Comparison of ENCODE assay signal across 8 cellular contexts in the genomic region with DNA sequence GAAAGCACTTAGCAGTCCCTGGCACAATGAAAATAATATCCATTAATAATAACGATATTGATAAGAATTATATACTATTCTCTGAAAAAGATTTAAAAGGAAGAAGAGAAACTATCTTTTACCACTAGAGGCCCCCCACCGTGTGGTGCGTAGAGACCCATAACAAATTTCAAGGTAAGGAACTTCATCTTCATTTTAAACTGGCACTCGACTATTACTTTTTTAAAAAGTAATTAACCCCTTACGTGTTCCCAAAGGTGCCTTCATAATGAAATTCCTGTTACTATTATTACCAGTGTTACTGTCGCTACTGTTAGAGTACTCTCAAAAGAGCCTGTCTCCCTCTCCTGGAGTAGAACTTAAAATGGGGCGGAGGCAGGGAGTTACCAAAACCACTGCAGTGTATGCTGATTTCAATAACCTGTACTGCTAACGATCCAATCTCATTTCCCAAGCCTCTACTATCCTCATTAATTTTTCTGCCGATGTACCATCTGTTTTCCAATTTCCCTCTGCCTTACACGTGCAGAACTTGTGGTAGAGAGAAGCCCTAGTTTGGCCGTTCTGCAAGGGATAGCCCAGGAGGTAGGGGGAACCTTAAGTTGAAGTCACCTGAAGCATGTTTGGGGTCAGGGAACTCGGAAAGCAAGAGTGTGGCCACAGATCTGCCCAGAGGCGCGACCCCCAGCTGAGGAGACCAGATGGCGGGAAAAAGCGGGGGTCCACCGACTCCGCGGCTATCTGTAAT. TPM values are rescaled to one million over a fixed set of nuclear protein-coding genes. Genes with fewer than 3 reads are reported as not detected.
A peak's percentile ranks its signal among the peaks of the same experiment; 100 is the strongest.
DNase-seq lines count a peak whose midpoint lies in the region; ATAC-seq and TF ChIP-seq lines count a peak whose summit lies in the region.

No MANE protein-coding gene starts in this region.

- no peak for TF ChIP-seq CTCF in WERI-Rb-1 (IDR thresholded peaks at IDR 0.05; ENCODE audit: low read depth, low read length)

- peak overlapping the region; percentile 64 for H3K27ac ChIP-seq in WERI-Rb-1

- peaks cover 19% of the 10 kb centered on the region for H3K27me3 ChIP-seq in WERI-Rb-1 (ENCODE audit: insufficient read depth, low read depth, severe bottlenecking)

- no peaks in the 10 kb centered on the region for H3K36me3 ChIP-seq in WERI-Rb-1

- H3K4me3 ChIP-seq in WERI-Rb-1 (ENCODE audit: low read depth, low read length), result peak overlapping the region; percentile 53

- DNase-seq in activated CD4-positive, alpha-beta T cell treated with anti-CD3 and anti-CD28 coated beads for 48 hours, result peak; percentile 21
- DNase-seq in activated CD4-positive, alpha-beta T cell treated with anti-CD3 and anti-CD28 coated beads, Interleukin-2, amount 50 U/mL, for 1 hour, result no peak
- DNase-seq in WERI-Rb-1 (no peak), fibroblast of peridontal ligament (ENCODE audit: extremely low read depth) (peak; percentile 10), sciatic nerve (ENCODE audit: low spot score) (no peak), middle frontal gyrus (ENCODE audit: extremely low spot score, low spot score) (no peak)

- H3K9me3 ChIP-seq in WERI-Rb-1 (ENCODE audit: severe bottlenecking), result no peaks in the 10 kb centered on the region

- ATAC-seq in HG03159 (IDR thresholded peaks at IDR 0.05; ENCODE audit: unreplicated experiment) (peak; percentile 25), sciatic nerve (peak; percentile 16), HG02973 (IDR thresholded peaks at IDR 0.05; ENCODE audit: unreplicated experiment) (no peak)

- intact Hi-C loops in sciatic nerve (cut with DNase I), result no loop called here

RNA-seq across cellular contexts. Expression of a gene that starts 0.8 kb away (rescaled TPM):
- 1.7 TPM for total RNA-seq in sciatic nerve

Comparison
In these comparisons a context has a peak if more than half of its experiments do, and no peak if none do; other contexts are left out.
1. DNase-seq: peak in activated CD4-positive, alpha-beta T cell treated with anti-CD3 and anti-CD28 coated beads for 48 hours (single experiment) and fibroblast of peridontal ligament (single experiment); none in activated CD4-positive, alpha-beta T cell treated with anti-CD3 and anti-CD28 coated beads, Interleukin-2, amount 50 U/mL, for 1 hour (single experiment), WERI-Rb-1 (single experiment), sciatic nerve (single experiment) and middle frontal gyrus (single experiment).